ENCODE assay signal across 15 cellular contexts in the genomic region with DNA sequence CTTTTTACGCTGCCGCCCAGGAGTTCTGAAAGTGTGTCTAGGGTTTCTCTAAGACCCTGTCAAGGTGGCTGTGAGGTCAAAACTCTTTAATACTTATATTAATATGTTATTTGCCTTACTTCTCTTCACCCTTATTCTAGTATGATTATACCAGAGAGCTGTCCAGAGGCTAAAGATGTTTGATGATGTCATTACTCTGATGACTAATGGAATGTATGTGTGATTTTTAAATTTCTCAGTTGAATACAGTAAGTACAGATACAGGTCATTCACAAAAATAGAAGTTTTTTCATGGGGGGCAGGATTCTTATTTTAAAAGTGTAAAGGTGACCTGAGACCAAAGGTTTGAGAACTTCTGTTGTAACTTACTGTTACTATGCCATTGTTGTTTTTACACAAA.
DNase-seq lines count a peak whose midpoint lies in the region; ATAC-seq and TF ChIP-seq lines count a peak whose summit lies in the region.
"Had no signal": no experiment of that assay in that cellular context is flagged by ENCODE, and none has a peak within 500 bp of the region (broad histone marks: within the 10 kb centered on the region; RNA-seq: fewer than 3 reads in every experiment).

No MANE protein-coding gene starts in this region.

- H3K27me3 Mint-ChIP-seq in activated T-helper 17 cell treated with anti-CD3 and anti-CD28 coated beads, Interleukin-2, amount 50 U/mL, for 72 hours = no peaks in the 10 kb centered on the region
- peaks cover 2% of the 10 kb centered on the region for H3K27me3 Mint-ChIP-seq in endothelial cell (ENCODE audit: unreplicated experiment)
- H3K27me3 Mint-ChIP-seq: B cell; CD4-positive, CD25-positive, alpha-beta regulatory T cell; IgD-negative memory B cell had no signal

- no peak overlapping the region for H3K27ac Mint-ChIP-seq in activated T-helper 17 cell treated with anti-CD3 and anti-CD28 coated beads, Interleukin-2, amount 50 U/mL, for 72 hours
- H3K27ac Mint-ChIP-seq in endothelial cell (ENCODE audit: unreplicated experiment) = peak overlapping the region; percentile 81
- H3K27ac Mint-ChIP-seq: B cell; CD4-positive, CD25-positive, alpha-beta regulatory T cell; IgD-negative memory B cell had no signal

- ATAC-seq in activated T-helper 17 cell treated with anti-CD3 and anti-CD28 coated beads, Interleukin-2, amount 50 U/mL, for 72 hours (replicated peaks) = peak; percentile 38
- no peak for ATAC-seq in GM18873 (IDR thresholded peaks at IDR 0.05; ENCODE audit: low FRiP score, unreplicated experiment)

- H3K4me3 Mint-ChIP-seq in activated T-helper 17 cell treated with anti-CD3 and anti-CD28 coated beads, Interleukin-2, amount 50 U/mL, for 72 hours = no peak overlapping the region
- no peak overlapping the region for H3K4me3 Mint-ChIP-seq in endothelial cell (ENCODE audit: unreplicated experiment)
- H3K4me3 Mint-ChIP-seq: B cell; CD4-positive, CD25-positive, alpha-beta regulatory T cell; IgD-negative memory B cell had no signal

- DNase-seq in HT1080 (ENCODE audit: low read depth) (peak; percentile 18), endothelial cell (ENCODE audit: low spot score) (no peak), iris pigment epithelial cell (ENCODE audit: low read depth) (peak; percentile 16), A172 (ENCODE audit: low spot score) (no peak)
- DNase-seq in activated CD8-positive, alpha-beta memory T cell treated with anti-CD3 and anti-CD28 coated beads for 24 hours = no peak
- no peak for DNase-seq in activated CD4-positive, CD25-positive, alpha-beta regulatory T cell (lab: John Stamatoyannopoulos, UW)
- DNase-seq: Caco-2; CD4-positive, CD25-positive, alpha-beta regulatory T cell; GOT3; NCI-H187; NCI-H526 treated with DMSO at 0.1 percent for 48 hours had no signal

- no peak for TF ChIP-seq CTCF in endothelial cell (IDR thresholded peaks at IDR 0.05; ENCODE audit: unreplicated experiment)

- no peaks in the 10 kb centered on the region for H3K4me1 Mint-ChIP-seq in activated T-helper 17 cell treated with anti-CD3 and anti-CD28 coated beads, Interleukin-2, amount 50 U/mL, for 72 hours
- H3K4me1 Mint-ChIP-seq in endothelial cell (ENCODE audit: unreplicated experiment) = peaks cover 7% of the 10 kb centered on the region
- H3K4me1 Mint-ChIP-seq: B cell; CD4-positive, CD25-positive, alpha-beta regulatory T cell; IgD-negative memory B cell had no signal

- H3K36me3 Mint-ChIP-seq in activated T-helper 17 cell treated with anti-CD3 and anti-CD28 coated beads, Interleukin-2, amount 50 U/mL, for 72 hours (ENCODE audit: low read depth) = no peaks in the 10 kb centered on the region
- no peaks in the 10 kb centered on the region for H3K36me3 Mint-ChIP-seq in endothelial cell (ENCODE audit: low read depth, unreplicated experiment)
- H3K36me3 Mint-ChIP-seq: CD4-positive, CD25-positive, alpha-beta regulatory T cell; IgD-negative memory B cell had no signal

- peaks cover 4% of the 10 kb centered on the region for H3K9me3 Mint-ChIP-seq in activated T-helper 17 cell treated with anti-CD3 and anti-CD28 coated beads, Interleukin-2, amount 50 U/mL, for 72 hours
- H3K9me3 Mint-ChIP-seq in endothelial cell (ENCODE audit: unreplicated experiment) = no peaks in the 10 kb centered on the region

Comparison
In these comparisons a context has a peak if more than half of its experiments do, and no peak if none do; other contexts are left out.
1. DNase-seq: peak in HT1080 (single experiment) and iris pigment epithelial cell (single experiment); none in endothelial cell (single experiment), activated CD8-positive, alpha-beta memory T cell treated with anti-CD3 and anti-CD28 coated beads for 24 hours (single experiment), activated CD4-positive, CD25-positive, alpha-beta regulatory T cell (0 of 4) and A172 (single experiment).